Comparison of ENCODE assay signal across 9 cellular contexts in genomic region chr3:129560931-129561594, GRCh38. TPM values are rescaled to one million over a fixed set of nuclear protein-coding genes. Genes with fewer than 3 reads are reported as not detected.
DNase-seq lines count a peak whose midpoint lies in the region; ATAC-seq and TF ChIP-seq lines count a peak whose summit lies in the region.
"Had no signal": no experiment of that assay in that cellular context is flagged by ENCODE, and none has a peak within 500 bp of the region (broad histone marks: within the 10 kb centered on the region; RNA-seq: fewer than 3 reads in every experiment).

No MANE protein-coding gene starts in this region.

- no peak for TF ChIP-seq CTCF in hepatocyte (IDR thresholded peaks at IDR 0.05; ENCODE audit: poor library complexity)

- no peak overlapping the region for H3K4me3 ChIP-seq in hepatocyte

- no peaks in the 10 kb centered on the region for H3K36me3 ChIP-seq in hepatocyte (replicated peaks; ENCODE audit: insufficient read depth, low read depth)

- H3K9me3 ChIP-seq in hepatocyte (ENCODE audit: low read depth) = no peaks in the 10 kb centered on the region

- peak overlapping the region; percentile 68 for H3K4me2 ChIP-seq in hepatocyte

- H2AFZ ChIP-seq in hepatocyte = peak overlapping the region; percentile 26

- intact Hi-C loops in sciatic nerve (cut with DNase I) = no loop called here

- no peaks in the 10 kb centered on the region for H3K9me2 ChIP-seq in hepatocyte (replicated peaks; ENCODE audit: insufficient read depth)

- H3K79me2 ChIP-seq in hepatocyte = peaks cover 6% of the 10 kb centered on the region

- WGBS in hepatocyte (ENCODE audit: low lambda C conversion rate, missing lambda C conversion rate) = 41% methylated on average over 15 of the region's 17 CpGs

- H3K4me1 ChIP-seq in hepatocyte (ENCODE audit: insufficient read depth) = peaks cover 47% of the 10 kb centered on the region

- peak; percentile 94 for DNase-seq in GM03348 (ENCODE audit: low spot score)
- peak; percentile 83 for DNase-seq in hepatocyte (ENCODE audit: low spot score)
- DNase-seq in sciatic nerve (ENCODE audit: low spot score) = peak; percentile 90
- no peak for DNase-seq in NK-92 treated with Interleukin-12 subunit alpha and Interleukin-12 subunit beta, amount 100 ng/mL, for 24 hours (lab: John Stamatoyannopoulos, UW)
- DNase-seq in kidney tubule cell (ENCODE audit: low spot score) = no peak
- no peak for DNase-seq in effector CD4-positive, alpha-beta T cell

- H3K27ac ChIP-seq in angular gyrus (ENCODE audit: low read depth, low read length) (peak overlapping the region; percentile 53), hepatocyte (peak overlapping the region; percentile 96)

- no peaks in the 10 kb centered on the region for H3K27me3 ChIP-seq in hepatocyte

- no peaks in the 10 kb centered on the region for H4K20me1 ChIP-seq in hepatocyte (ENCODE audit: insufficient read depth, poor library complexity, severe bottlenecking)

- peak; percentile 87 for ATAC-seq in sciatic nerve
- ATAC-seq in HG03097 (IDR thresholded peaks at IDR 0.05; ENCODE audit: low FRiP score, unreplicated experiment) = no peak

RNA-seq across cellular contexts. Expression of gene H1-8, which starts 18.1 kb away (rescaled TPM):
- total RNA-seq in hepatocyte (not detected in 2 replicates), sciatic nerve (not detected)
- not detected in 2 replicates for polyA plus RNA-seq in hepatocyte
- total RNA-seq: dermis microvascular lymphatic vessel endothelial cell had no signal

RNA-seq across cellular contexts. Expression of gene RHO, which starts 32.6 kb away (rescaled TPM):
- total RNA-seq in hepatocyte = not detected in 2 replicates
- 0.19 TPM in 1 of 2 replicates, not detected in the other for polyA plus RNA-seq in hepatocyte
- not detected for total RNA-seq in sciatic nerve
- total RNA-seq: dermis microvascular lymphatic vessel endothelial cell had no signal

RNA-seq across cellular contexts. Expression of gene PLXND1, which starts 45.4 kb away (rescaled TPM):
- total RNA-seq in hepatocyte (22.0 and 45.3 TPM in 2 replicates), sciatic nerve (319 TPM)
- 24.9 and 36.3 TPM in 2 replicates for polyA plus RNA-seq in hepatocyte

Comparison
In these comparisons a context has a peak if more than half of its experiments do, and no peak if none do; other contexts are left out.
1. DNase-seq: peak in GM03348 (single experiment), hepatocyte (single experiment) and sciatic nerve (single experiment); none in NK-92 treated with Interleukin-12 subunit alpha and Interleukin-12 subunit beta, amount 100 ng/mL, for 24 hours (single experiment), kidney tubule cell (single experiment) and effector CD4-positive, alpha-beta T cell (single experiment).